Comparison of ENCODE assay signal across 11 cellular contexts in genomic region chr3:161035711-161036110, GRCh38.
DNase-seq lines count a peak whose midpoint lies in the region; ATAC-seq and TF ChIP-seq lines count a peak whose summit lies in the region.
"Had no signal": no experiment of that assay in that cellular context is flagged by ENCODE, and none has a peak within 500 bp of the region (broad histone marks: within the 10 kb centered on the region; RNA-seq: fewer than 3 reads in every experiment).

No MANE protein-coding gene starts in this region.

- no peak for ATAC-seq in activated naive CD8-positive, alpha-beta T cell treated with anti-CD3 and anti-CD28 coated beads, Interleukin-2, amount 10 ng/mL, durations not matched to agents 7 days and 5 days (ENCODE audit: low read depth)
- no peak for ATAC-seq in GM19328 (IDR thresholded peaks at IDR 0.05; ENCODE audit: unreplicated experiment)

- peaks cover 12% of the 10 kb centered on the region for H3K9me3 Mint-ChIP-seq in activated naive CD8-positive, alpha-beta T cell treated with anti-CD3 and anti-CD28 coated beads, Interleukin-2, amount 10 ng/mL, durations not matched to agents 7 days and 5 days

- POLR2A ChIA-PET in AG04449 (lab: Yijun Ruan, JAX): no interaction called here
- POLR2A ChIA-PET in activated naive CD8-positive, alpha-beta T cell treated with anti-CD3 and anti-CD28 coated beads, Interleukin-2, amount 10 ng/mL, durations not matched to agents 7 days and 5 days (lab: Charles Lee): interaction anchor here (0.7 to 1.6 kb wide), 5 partner anchors 16 to 315 kb away, joined by 3 to 5 read pairs (median 3); partner anchors contain the start of gene B3GALNT1

- TF ChIP-seq CTCF in AG04449 (IDR thresholded peaks at IDR 0.05; ENCODE audit: insufficient read depth, low read length, missing control alignments): no peak

- DNase-seq in AG04449 (ENCODE audit: low read depth, low spot score) (peak; percentile 37), HT1080 (ENCODE audit: low read depth) (peak; percentile 21), iris pigment epithelial cell (ENCODE audit: low read depth) (peak; percentile 94), amygdala (lab: John Stamatoyannopoulos, UW) (no peak), NCI-H510A treated with DMSO at 0.1 percent for 48 hours (lab: John Stamatoyannopoulos, UW) (no peak), HCEC 1CT (no peak)
- no peak for DNase-seq in activated naive CD8-positive, alpha-beta T cell treated with anti-CD3 and anti-CD28 coated beads, Interleukin-2, amount 10 ng/mL, durations not matched to agents 7 days and 5 days
- DNase-seq: NCI-H2081 treated with DMSO at 0.1 percent for 48 hours, occipital lobe, SJCRH30 had no signal

- H3K27ac Mint-ChIP-seq in activated naive CD8-positive, alpha-beta T cell treated with anti-CD3 and anti-CD28 coated beads, Interleukin-2, amount 10 ng/mL, durations not matched to agents 7 days and 5 days: peak overlapping the region; percentile 66

- no peaks in the 10 kb centered on the region for H3K27me3 Mint-ChIP-seq in activated naive CD8-positive, alpha-beta T cell treated with anti-CD3 and anti-CD28 coated beads, Interleukin-2, amount 10 ng/mL, durations not matched to agents 7 days and 5 days

- H3K36me3 Mint-ChIP-seq in activated naive CD8-positive, alpha-beta T cell treated with anti-CD3 and anti-CD28 coated beads, Interleukin-2, amount 10 ng/mL, durations not matched to agents 7 days and 5 days: peaks cover 39% of the 10 kb centered on the region

- peak overlapping the region; percentile 51 for H3K4me3 Mint-ChIP-seq in activated naive CD8-positive, alpha-beta T cell treated with anti-CD3 and anti-CD28 coated beads, Interleukin-2, amount 10 ng/mL, durations not matched to agents 7 days and 5 days

- CTCF ChIA-PET in AG04449 (lab: Yijun Ruan, JAX): no interaction called here

- peaks cover 26% of the 10 kb centered on the region for H3K4me1 Mint-ChIP-seq in activated naive CD8-positive, alpha-beta T cell treated with anti-CD3 and anti-CD28 coated beads, Interleukin-2, amount 10 ng/mL, durations not matched to agents 7 days and 5 days

- no peak overlapping the region for H3K4me3 ChIP-seq in AG04449 (ENCODE audit: low read depth, low read length)
- H3K4me3 ChIP-seq: SJCRH30 had no signal

Comparison
In these comparisons a context has a peak if more than half of its experiments do, and no peak if none do; other contexts are left out.
1. DNase-seq: peak in AG04449 (single experiment), HT1080 (single experiment) and iris pigment epithelial cell (single experiment); none in activated naive CD8-positive, alpha-beta T cell treated with anti-CD3 and anti-CD28 coated beads, Interleukin-2, amount 10 ng/mL, durations not matched to agents 7 days and 5 days (single experiment), amygdala (0 of 56), NCI-H510A treated with DMSO at 0.1 percent for 48 hours (single experiment) and HCEC 1CT (single experiment).